1 cellular context compared by ENCODE assay signal in the genomic region with DNA sequence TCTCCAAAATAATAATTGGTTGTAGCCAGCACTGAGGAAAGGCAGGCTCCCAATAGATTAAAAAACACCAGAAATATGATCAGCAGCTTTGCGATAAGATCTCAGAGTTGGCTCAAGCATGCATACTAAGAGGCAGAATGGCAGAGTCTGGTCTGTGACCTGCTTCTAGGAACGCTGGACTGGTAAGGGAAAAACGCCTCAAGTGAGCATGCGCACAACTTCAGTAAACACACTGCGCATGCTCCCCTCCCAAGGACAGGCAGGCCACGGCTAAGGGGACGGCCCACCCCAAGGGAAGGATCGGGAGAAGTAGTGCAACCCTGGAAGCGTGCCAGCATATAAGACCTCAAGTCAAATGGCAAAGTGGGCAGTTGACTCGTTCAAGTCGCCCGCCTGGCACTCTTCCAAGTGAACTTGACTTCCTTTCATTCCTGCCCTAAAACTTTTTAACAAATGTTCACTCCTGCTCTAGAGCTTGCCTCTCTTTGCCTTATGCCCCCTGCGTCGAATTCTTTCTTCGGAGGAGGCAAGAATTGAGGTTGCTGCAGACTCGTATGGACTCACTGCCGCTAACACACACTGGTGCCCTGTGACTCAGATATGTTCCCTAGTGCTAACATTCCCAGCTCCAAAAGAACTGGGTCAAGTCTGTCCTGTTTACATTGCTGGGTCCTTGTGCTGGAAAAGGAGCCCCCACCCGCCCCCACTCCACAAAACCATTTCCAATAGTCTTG.
TF ChIP-seq lines count a peak whose summit lies in the region.

No MANE protein-coding gene starts in this region.

TF ChIP-seq in endothelial cell of umbilical vein, 7 proteins besides CTCF, POLR2A, EP300 and RAD21:
- TF ChIP-seq MYC (IDR thresholded peaks at IDR 0.05; ENCODE audit: low read depth, low read length), result no peak
- TF ChIP-seq FOS (IDR thresholded peaks at IDR 0.05; ENCODE audit: borderline replicate concordance, insufficient read depth, low read length), result no peak
- TF ChIP-seq GATA2 (IDR thresholded peaks at IDR 0.05; ENCODE audit: insufficient read depth, insufficient read length, low read depth, low read length), result no peak
- TF ChIP-seq, protein P1, sequence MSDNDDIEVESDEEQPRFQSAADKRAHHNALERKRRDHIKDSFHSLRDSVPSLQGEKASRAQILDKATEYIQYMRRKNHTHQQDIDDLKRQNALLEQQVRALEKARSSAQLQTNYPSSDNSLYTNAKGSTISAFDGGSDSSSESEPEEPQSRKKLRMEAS (IDR thresholded peaks at IDR 0.05; ENCODE audit: insufficient read depth, insufficient read length), result no peak
- no peak for TF ChIP-seq POLR2AphosphoS5 (IDR thresholded peaks at IDR 0.05; ENCODE audit: insufficient read depth, low read depth, low read length)
- no peak for TF ChIP-seq JUN (IDR thresholded peaks at IDR 0.05; ENCODE audit: borderline replicate concordance, insufficient read depth, insufficient read length, low read depth)
- TF ChIP-seq EZH2 (IDR thresholded peaks at IDR 0.05; ENCODE audit: borderline replicate concordance, low read depth, low read length, severe bottlenecking), result no peak
